ENCODE assay signal across 17 cellular contexts in genomic region chr17:76886395-76886794, GRCh38. TPM values are rescaled to one million over a fixed set of nuclear protein-coding genes. Genes with fewer than 3 reads are reported as not detected.
A peak's percentile ranks its signal among the peaks of the same experiment; 100 is the strongest.
DNase-seq lines count a peak whose midpoint lies in the region; ATAC-seq and TF ChIP-seq lines count a peak whose summit lies in the region.
"Had no signal": no experiment of that assay in that cellular context is flagged by ENCODE, and none has a peak within 500 bp of the region (broad histone marks: within the 10 kb centered on the region; RNA-seq: fewer than 3 reads in every experiment).

No MANE protein-coding gene starts in this region.

- CTCF ChIA-PET in SK-N-SH (lab: Yijun Ruan, JAX): interaction anchor here (1.1 kb wide), 1 partner anchor 17 kb away, joined by 3 read pairs; no protein-coding TSS in a partner anchor

- no peaks in the 10 kb centered on the region for H3F3A ChIP-seq in SK-N-SH (replicated peaks; ENCODE audit: insufficient read depth)

- H3K9me3 ChIP-seq in SK-N-SH (no peaks in the 10 kb centered on the region), osteoblast (ENCODE audit: low read depth, low read length) (no peaks in the 10 kb centered on the region)

- H3K9me2 ChIP-seq in SK-N-SH: no peaks in the 10 kb centered on the region

- H4K20me1 ChIP-seq in SK-N-SH (ENCODE audit: insufficient read depth) (peaks cover 19% of the 10 kb centered on the region), osteoblast (ENCODE audit: insufficient read depth, low read length) (no peaks in the 10 kb centered on the region)

- no peak for ATAC-seq in SK-N-SH treated with all-trans-retinoic acid at 6 μM for 48 hours

- H3K27me3 ChIP-seq in SK-N-SH (ENCODE audit: insufficient read depth): no peaks in the 10 kb centered on the region
- H3K27me3 ChIP-seq in osteoblast (ENCODE audit: insufficient read depth, low read length): peaks cover 9% of the 10 kb centered on the region
- H3K27me3 ChIP-seq: BLaER1 treated with 17β-estradiol and CSF1 and Interleukin-3, amounts not matched to agents 10 nM and 100 nM had no signal

- peaks cover 2 to 4% of the 10 kb centered on the region in 2 experiments for H3K36me3 ChIP-seq in SK-N-SH (replicated peaks in 1 of 2; ENCODE audit: control insufficient read depth in 1 of 2, insufficient read depth in 2 of 2, low read length in 1 of 2)
- H3K36me3 ChIP-seq in osteoblast (ENCODE audit: insufficient read depth, low read length): no peaks in the 10 kb centered on the region

- no peak for TF ChIP-seq EP300 in SK-N-SH (IDR thresholded peaks at IDR 0.05; ENCODE audit: borderline replicate concordance in 1 of 2, low read depth in 1 of 2, low read length in 1 of 2)

- DNase-seq in SK-N-SH: no peak
- peak; percentile 73 for DNase-seq in osteoblast (ENCODE audit: insufficient read length, low spot score, missing footprints)
- DNase-seq in NCI-H2029 (lab: John Stamatoyannopoulos, UW): no peak
- DNase-seq in activated naive CD4-positive, alpha-beta T cell (lab: John Stamatoyannopoulos, UW): no peak
- no peak for DNase-seq in NCI-H345 (lab: John Stamatoyannopoulos, UW)
- DNase-seq: Calu3; CD4-positive, alpha-beta memory T cell; COR-L47; DMS53; DMS79 treated with DMSO at 0.1 percent for 48 hours; GF-D8; H7; HCEC 1CT had no signal

- H3K4me1 ChIP-seq in SK-N-SH (ENCODE audit: control insufficient read depth in 1 of 2, insufficient read depth in 2 of 2, low read depth in 1 of 2, low read length in 1 of 2) (no peaks in the 10 kb centered on the region; a peak in 1 of 4 replicates), osteoblast (ENCODE audit: insufficient read depth, low read length) (no peaks in the 10 kb centered on the region)

- TF ChIP-seq CTCF in SK-N-SH (IDR thresholded peaks at IDR 0.05) (no peak), osteoblast (IDR thresholded peaks at IDR 0.05; ENCODE audit: extremely low read depth, low read depth, low read length) (no peak)

- no peak for TF ChIP-seq RAD21 in SK-N-SH (IDR thresholded peaks at IDR 0.05; ENCODE audit: low read length)

- POLR2A ChIA-PET in SK-N-SH (lab: Yijun Ruan, JAX): interaction anchor here (0.7 kb wide), 1 partner anchor 15 kb away, joined by 3 read pairs; no protein-coding TSS in a partner anchor

- no peak overlapping the region for H3K27ac ChIP-seq in SK-N-SH (ENCODE audit: low read depth in 2 of 2, low read length in 1 of 2)
- H3K27ac ChIP-seq in osteoblast (ENCODE audit: low read depth, low read length): no peak overlapping the region
- H3K27ac ChIP-seq: 22Rv1; BLaER1 treated with 17β-estradiol and CSF1 and Interleukin-3, amounts not matched to agents 10 nM and 100 nM had no signal

- WGBS in SK-N-SH (ENCODE audit: low lambda C conversion rate): 96% methylated on average over 5 of the region's 5 CpGs

- H2AFZ ChIP-seq in SK-N-SH (ENCODE audit: low read depth): no peak overlapping the region
- H2AFZ ChIP-seq in osteoblast (ENCODE audit: low read length): no peak overlapping the region

- H3K4me2 ChIP-seq in SK-N-SH (no peak overlapping the region), osteoblast (ENCODE audit: insufficient read depth, low read length) (no peak overlapping the region)

- H3K4me3 ChIP-seq in SK-N-SH (ENCODE audit: low read depth in 2 of 2, low read length in 1 of 2) (no peak overlapping the region), osteoblast (ENCODE audit: insufficient read depth, low read length) (no peak overlapping the region)
- H3K4me3 ChIP-seq: BLaER1 treated with 17β-estradiol and CSF1 and Interleukin-3, amounts not matched to agents 10 nM and 100 nM had no signal

- no peak overlapping the region for H3K9ac ChIP-seq in SK-N-SH

- H3K79me2 ChIP-seq in SK-N-SH (ENCODE audit: insufficient read depth): no peaks in the 10 kb centered on the region; the same call in 1 of the 2 replicates
- H3K79me2 ChIP-seq in osteoblast (ENCODE audit: insufficient read depth, low read length): no peaks in the 10 kb centered on the region

TF ChIP-seq in SK-N-SH, 30 proteins besides CTCF, POLR2A, EP300 and RAD21:
- TF ChIP-seq REST (IDR thresholded peaks at IDR 0.05; ENCODE audit: low read depth, low read length) (peak; percentile 82), RXRA (IDR thresholded peaks at IDR 0.05; ENCODE audit: borderline replicate concordance, low read depth) (no peak)

TF ChIP-seq in SK-N-SH treated with all-trans-retinoic acid at 6 μM for 48 hours, 23 proteins besides CTCF, POLR2A, EP300 and RAD21:
- TF ChIP-seq ZFP3 (CRISPR knock-in tag; IDR thresholded peaks at IDR 0.05) (no peak), ESRRG (CRISPR knock-in tag; IDR thresholded peaks at IDR 0.05) (no peak), PPARA (CRISPR knock-in tag; IDR thresholded peaks at IDR 0.05; ENCODE audit: borderline replicate concordance) (no peak)

TF ChIP-seq in PFSK-1, 5 proteins besides CTCF, POLR2A, EP300 and RAD21:
- TF ChIP-seq FOXP2 (optimal IDR thresholded peaks at IDR 0.05; ENCODE audit: borderline replicate concordance, extremely low read depth, extremely low read length, insufficient read depth) (no peak), REST (IDR thresholded peaks at IDR 0.05; ENCODE audit: insufficient read depth in 1 of 2, low read depth in 2 of 2, low read length in 2 of 2) (peak; percentile 56 to 79; a peak in 3 of 4 replicates)

RNA-seq across cellular contexts. Expression of gene MGAT5B, which starts 18.2 kb away (rescaled TPM):
- 10.3 and 13.8 TPM in 2 replicates for polyA plus RNA-seq in SK-N-SH (2012; rRNA removed)
- 4.1 and 7.1 TPM in 2 replicates for polyA plus RNA-seq in SK-N-SH (2012; cell fraction: cytosol; rRNA removed)
- polyA plus RNA-seq in SK-N-SH (2012; cell fraction: nucleus; rRNA removed): 36.6 and 42.2 TPM in 2 replicates
- 25.2 TPM for polyA plus RNA-seq in PFSK-1 (2012; ENCODE audit: insufficient read length, low read depth)
- 0.36 and 0.59 TPM in 2 replicates for total RNA-seq in osteoblast
